ENCODE assay signal across 1 cellular context in the genomic region with DNA sequence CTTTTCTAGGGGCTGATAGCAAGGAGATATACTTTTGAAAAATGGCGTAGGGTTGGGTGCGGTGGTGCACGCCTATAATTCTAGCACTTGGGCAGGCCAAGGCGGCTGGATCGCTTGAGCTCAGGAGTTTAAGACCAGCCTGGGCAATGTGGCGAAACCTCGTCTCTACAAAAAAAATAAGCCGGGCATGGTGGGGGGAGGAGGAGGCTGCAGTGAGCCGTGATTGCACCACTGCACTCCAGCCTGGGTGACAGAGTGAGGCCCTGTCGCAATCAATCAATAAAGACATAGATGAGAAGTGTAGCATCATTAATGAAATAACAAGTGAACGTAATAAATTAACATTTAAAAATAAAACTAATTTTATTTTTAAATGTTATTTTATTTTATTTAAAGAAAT.
TF ChIP-seq lines count a peak whose summit lies in the region.

No MANE protein-coding gene starts in this region.

TF ChIP-seq in WTC11, 78 proteins besides CTCF, POLR2A, EP300 and RAD21 (continued from another document):
- TF ChIP-seq, protein P1, sequence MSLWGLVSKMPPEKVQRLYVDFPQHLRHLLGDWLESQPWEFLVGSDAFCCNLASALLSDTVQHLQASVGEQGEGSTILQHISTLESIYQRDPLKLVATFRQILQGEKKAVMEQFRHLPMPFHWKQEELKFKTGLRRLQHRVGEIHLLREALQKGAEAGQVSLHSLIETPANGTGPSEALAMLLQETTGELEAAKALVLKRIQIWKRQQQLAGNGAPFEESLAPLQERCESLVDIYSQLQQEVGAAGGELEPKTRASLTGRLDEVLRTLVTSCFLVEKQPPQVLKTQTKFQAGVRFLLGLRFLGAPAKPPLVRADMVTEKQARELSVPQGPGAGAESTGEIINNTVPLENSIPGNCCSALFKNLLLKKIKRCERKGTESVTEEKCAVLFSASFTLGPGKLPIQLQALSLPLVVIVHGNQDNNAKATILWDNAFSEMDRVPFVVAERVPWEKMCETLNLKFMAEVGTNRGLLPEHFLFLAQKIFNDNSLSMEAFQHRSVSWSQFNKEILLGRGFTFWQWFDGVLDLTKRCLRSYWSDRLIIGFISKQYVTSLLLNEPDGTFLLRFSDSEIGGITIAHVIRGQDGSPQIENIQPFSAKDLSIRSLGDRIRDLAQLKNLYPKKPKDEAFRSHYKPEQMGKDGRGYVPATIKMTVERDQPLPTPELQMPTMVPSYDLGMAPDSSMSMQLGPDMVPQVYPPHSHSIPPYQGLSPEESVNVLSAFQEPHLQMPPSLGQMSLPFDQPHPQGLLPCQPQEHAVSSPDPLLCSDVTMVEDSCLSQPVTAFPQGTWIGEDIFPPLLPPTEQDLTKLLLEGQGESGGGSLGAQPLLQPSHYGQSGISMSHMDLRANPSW (CRISPR knock-in tag; conservative IDR thresholded peaks at IDR 0.05; ENCODE audit: low read depth) = no peak
- TF ChIP-seq MXD4 (CRISPR knock-in tag; IDR thresholded peaks at IDR 0.05; ENCODE audit: borderline replicate concordance) (no peak), HMGA2 (CRISPR knock-in tag; IDR thresholded peaks at IDR 0.05) (0 out of 2 replicates have a peak, but pooled peaks have one; percentile 8), FOXJ3 (CRISPR knock-in tag; IDR thresholded peaks at IDR 0.05; ENCODE audit: borderline replicate concordance) (no peak), ETV6 (CRISPR knock-in tag; IDR thresholded peaks at IDR 0.05) (no peak), ZNF416 (CRISPR knock-in tag; IDR thresholded peaks at IDR 0.05) (no peak)
- TF ChIP-seq, protein P2, sequence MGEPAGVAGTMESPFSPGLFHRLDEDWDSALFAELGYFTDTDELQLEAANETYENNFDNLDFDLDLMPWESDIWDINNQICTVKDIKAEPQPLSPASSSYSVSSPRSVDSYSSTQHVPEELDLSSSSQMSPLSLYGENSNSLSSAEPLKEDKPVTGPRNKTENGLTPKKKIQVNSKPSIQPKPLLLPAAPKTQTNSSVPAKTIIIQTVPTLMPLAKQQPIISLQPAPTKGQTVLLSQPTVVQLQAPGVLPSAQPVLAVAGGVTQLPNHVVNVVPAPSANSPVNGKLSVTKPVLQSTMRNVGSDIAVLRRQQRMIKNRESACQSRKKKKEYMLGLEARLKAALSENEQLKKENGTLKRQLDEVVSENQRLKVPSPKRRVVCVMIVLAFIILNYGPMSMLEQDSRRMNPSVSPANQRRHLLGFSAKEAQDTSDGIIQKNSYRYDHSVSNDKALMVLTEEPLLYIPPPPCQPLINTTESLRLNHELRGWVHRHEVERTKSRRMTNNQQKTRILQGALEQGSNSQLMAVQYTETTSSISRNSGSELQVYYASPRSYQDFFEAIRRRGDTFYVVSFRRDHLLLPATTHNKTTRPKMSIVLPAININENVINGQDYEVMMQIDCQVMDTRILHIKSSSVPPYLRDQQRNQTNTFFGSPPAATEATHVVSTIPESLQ (CRISPR knock-in tag; IDR thresholded peaks at IDR 0.05) = no peak
